8 cellular contexts compared by ENCODE assay signal in genomic region chr5:176647870-176648466, GRCh38. TPM values are rescaled to one million over a fixed set of nuclear protein-coding genes. Genes with fewer than 3 reads are reported as not detected.
DNase-seq lines count a peak whose midpoint lies in the region; ATAC-seq and TF ChIP-seq lines count a peak whose summit lies in the region.

No MANE protein-coding gene starts in this region.

- peak overlapping the region; percentile 90 for H3K4me3 ChIP-seq in SK-N-MC
- H3K4me3 ChIP-seq in epithelial cell of proximal tubule (ENCODE audit: low read depth, low read length) = peak overlapping the region; percentile 92

- peak overlapping the region; percentile 81 to 94 (median 84) for H3K4me3 Mint-ChIP-seq in naive B cell

- no peaks in the 10 kb centered on the region for H3K36me3 Mint-ChIP-seq in naive B cell

- H3K27me3 Mint-ChIP-seq in naive B cell = peaks cover 0 to 6% (median 0%) of the 10 kb centered on the region in 3 donors

- TF ChIP-seq CTCF in epithelial cell of proximal tubule (conservative IDR thresholded peaks at IDR 0.05; ENCODE audit: low read depth, low read length) = no peak

- intact Hi-C loops in Right ventricle myocardium inferior (cut with DNase I) (loop anchor here (1.0 to 2.0 kb wide), 2 partner anchors 74 to 231 kb away; partner anchors contain the start of gene CLTB), cardiac septum (cut with DNase I) (loop anchor here (5.0 kb wide), 2 partner anchors 106 to 231 kb away; partner anchors contain the start of gene CLTB)

- H3K36me3 ChIP-seq in SK-N-MC (ENCODE audit: insufficient read depth, low read length) = no peaks in the 10 kb centered on the region

- peak; percentile 70 for DNase-seq in Right ventricle myocardium inferior (ENCODE audit: missing footprints)
- no peak for DNase-seq in cardiac septum (ENCODE audit: low spot score)
- DNase-seq in SK-N-MC (ENCODE audit: low read depth, low spot score) = no peak
- no peak for DNase-seq in epithelial cell of proximal tubule (ENCODE audit: low read depth)
- no peak for DNase-seq in naive B cell
- DNase-seq in cerebellar nuclear complex (lab: John Stamatoyannopoulos, UW) = no peak

- ATAC-seq in Right ventricle myocardium inferior = no peak
- no peak for ATAC-seq in naive B cell (ENCODE audit: low read depth in 2 of 2)
- no peak for ATAC-seq in GM18511 (IDR thresholded peaks at IDR 0.05; ENCODE audit: unreplicated experiment)
- ATAC-seq in HG03139 (IDR thresholded peaks at IDR 0.05; ENCODE audit: unreplicated experiment) = no peak

- H3K9me3 ChIP-seq in SK-N-MC (ENCODE audit: low read depth, low read length) = no peaks in the 10 kb centered on the region

- H3K27ac Mint-ChIP-seq in naive B cell = peak overlapping the region in 3 of 6 donors; percentile 32 to 81 (median 76)

- peaks cover 42 to 65% (median 59%) of the 10 kb centered on the region in 3 donors for H3K4me1 Mint-ChIP-seq in naive B cell

- H3K9me3 Mint-ChIP-seq in naive B cell = no peaks in the 10 kb centered on the region

- peak overlapping the region; percentile 62 for H3K9ac ChIP-seq in SK-N-MC (ENCODE audit: insufficient read length)

- no peak overlapping the region for H3K27ac ChIP-seq in SK-N-MC

RNA-seq across cellular contexts. Expression of gene TSPAN17, which starts 0.7 kb away (rescaled TPM):
- total RNA-seq in Right ventricle myocardium inferior (30.0 TPM), cardiac septum (30.2 TPM), epithelial cell of proximal tubule (29.1 and 40.2 TPM in 2 replicates)
- 10 to 100 TPM; 11.9 to 22.8 (median 18.5) TPM for polyA plus RNA-seq in naive B cell (ENCODE audit: low read depth in 6 of 6)

RNA-seq across cellular contexts. Expression of gene EIF4E1B, which starts 17.5 kb away (rescaled TPM):
- total RNA-seq in Right ventricle myocardium inferior = not detected
- not detected for total RNA-seq in cardiac septum
- not detected in 2 replicates for total RNA-seq in epithelial cell of proximal tubule
- not detected for polyA plus RNA-seq in naive B cell (ENCODE audit: low read depth in 6 of 6)

RNA-seq across cellular contexts. Expression of gene SNCB, which starts 17.6 kb away (rescaled TPM):
- total RNA-seq in Right ventricle myocardium inferior (not detected), cardiac septum (0.43 TPM), epithelial cell of proximal tubule (0.17 TPM in 1 of 2 replicates, not detected in the other)
- polyA plus RNA-seq in naive B cell (ENCODE audit: low read depth in 6 of 6) = 1 to 10 TPM in 3 of 6 donors, under 1 TPM in 2, not detected in 1; 0.34 to 1.1 (median 1.0) TPM

RNA-seq across cellular contexts. Expression of gene GPRIN1, which starts 38.0 kb away (rescaled TPM):
- total RNA-seq in Right ventricle myocardium inferior = 0.41 TPM
- total RNA-seq in cardiac septum = 0.48 TPM
- 34.0 and 40.2 TPM in 2 replicates for total RNA-seq in epithelial cell of proximal tubule
- polyA plus RNA-seq in naive B cell (ENCODE audit: low read depth in 6 of 6) = under 1 TPM in 5 of 6 donors, not detected in 1; 0.08 to 0.65 (median 0.16) TPM
